Comparison of ENCODE assay signal across 9 cellular contexts in genomic region chr5:41452506-41452905, GRCh38. TPM values are rescaled to one million over a fixed set of nuclear protein-coding genes. Genes with fewer than 3 reads are reported as not detected.
"Had no signal": no experiment of that assay in that cellular context is flagged by ENCODE, and none has a peak within 500 bp of the region (broad histone marks: within the 10 kb centered on the region; RNA-seq: fewer than 3 reads in every experiment).

No MANE protein-coding gene starts in this region.

- FAIRE-seq: HepG2, HTR-8/SVneo, K562 had no signal

- DNase-seq: IMR-90, KBM-7, KG1 had no signal

- H3K4me3 ChIP-seq: K562 had no signal

- H3K27ac ChIP-seq: HL-60 had no signal

- ATAC-seq: HepG2, K562 had no signal

RNA-seq across cellular contexts. Expression of gene PLCXD3, which starts 57.9 kb away (rescaled TPM):
- total RNA-seq: HepG2, HT-29, HT1080, K562 had no signal
